1 cellular context compared by ENCODE assay signal in the genomic region with DNA sequence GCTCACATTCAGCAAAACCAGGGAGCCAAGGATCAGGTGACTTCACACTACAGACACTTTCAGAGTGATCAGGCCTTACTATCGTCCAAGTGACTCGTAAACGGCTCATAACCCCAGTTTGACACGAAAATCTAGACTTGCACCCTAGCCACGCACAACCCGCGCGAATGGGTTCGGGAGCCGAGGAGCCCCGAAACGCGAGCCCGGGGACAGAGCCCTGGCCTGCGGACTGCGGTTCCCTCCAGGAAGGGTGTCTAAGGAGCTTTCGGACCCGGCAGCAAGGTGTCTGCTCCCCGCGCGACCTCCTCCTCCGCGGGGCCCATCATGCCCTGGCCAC.
TF ChIP-seq lines count a peak whose summit lies in the region.

No MANE protein-coding gene starts in this region.

TF ChIP-seq in GM23338, 12 proteins besides CTCF, POLR2A, EP300 and RAD21 (continued from another document):
- TF ChIP-seq, protein P1, sequence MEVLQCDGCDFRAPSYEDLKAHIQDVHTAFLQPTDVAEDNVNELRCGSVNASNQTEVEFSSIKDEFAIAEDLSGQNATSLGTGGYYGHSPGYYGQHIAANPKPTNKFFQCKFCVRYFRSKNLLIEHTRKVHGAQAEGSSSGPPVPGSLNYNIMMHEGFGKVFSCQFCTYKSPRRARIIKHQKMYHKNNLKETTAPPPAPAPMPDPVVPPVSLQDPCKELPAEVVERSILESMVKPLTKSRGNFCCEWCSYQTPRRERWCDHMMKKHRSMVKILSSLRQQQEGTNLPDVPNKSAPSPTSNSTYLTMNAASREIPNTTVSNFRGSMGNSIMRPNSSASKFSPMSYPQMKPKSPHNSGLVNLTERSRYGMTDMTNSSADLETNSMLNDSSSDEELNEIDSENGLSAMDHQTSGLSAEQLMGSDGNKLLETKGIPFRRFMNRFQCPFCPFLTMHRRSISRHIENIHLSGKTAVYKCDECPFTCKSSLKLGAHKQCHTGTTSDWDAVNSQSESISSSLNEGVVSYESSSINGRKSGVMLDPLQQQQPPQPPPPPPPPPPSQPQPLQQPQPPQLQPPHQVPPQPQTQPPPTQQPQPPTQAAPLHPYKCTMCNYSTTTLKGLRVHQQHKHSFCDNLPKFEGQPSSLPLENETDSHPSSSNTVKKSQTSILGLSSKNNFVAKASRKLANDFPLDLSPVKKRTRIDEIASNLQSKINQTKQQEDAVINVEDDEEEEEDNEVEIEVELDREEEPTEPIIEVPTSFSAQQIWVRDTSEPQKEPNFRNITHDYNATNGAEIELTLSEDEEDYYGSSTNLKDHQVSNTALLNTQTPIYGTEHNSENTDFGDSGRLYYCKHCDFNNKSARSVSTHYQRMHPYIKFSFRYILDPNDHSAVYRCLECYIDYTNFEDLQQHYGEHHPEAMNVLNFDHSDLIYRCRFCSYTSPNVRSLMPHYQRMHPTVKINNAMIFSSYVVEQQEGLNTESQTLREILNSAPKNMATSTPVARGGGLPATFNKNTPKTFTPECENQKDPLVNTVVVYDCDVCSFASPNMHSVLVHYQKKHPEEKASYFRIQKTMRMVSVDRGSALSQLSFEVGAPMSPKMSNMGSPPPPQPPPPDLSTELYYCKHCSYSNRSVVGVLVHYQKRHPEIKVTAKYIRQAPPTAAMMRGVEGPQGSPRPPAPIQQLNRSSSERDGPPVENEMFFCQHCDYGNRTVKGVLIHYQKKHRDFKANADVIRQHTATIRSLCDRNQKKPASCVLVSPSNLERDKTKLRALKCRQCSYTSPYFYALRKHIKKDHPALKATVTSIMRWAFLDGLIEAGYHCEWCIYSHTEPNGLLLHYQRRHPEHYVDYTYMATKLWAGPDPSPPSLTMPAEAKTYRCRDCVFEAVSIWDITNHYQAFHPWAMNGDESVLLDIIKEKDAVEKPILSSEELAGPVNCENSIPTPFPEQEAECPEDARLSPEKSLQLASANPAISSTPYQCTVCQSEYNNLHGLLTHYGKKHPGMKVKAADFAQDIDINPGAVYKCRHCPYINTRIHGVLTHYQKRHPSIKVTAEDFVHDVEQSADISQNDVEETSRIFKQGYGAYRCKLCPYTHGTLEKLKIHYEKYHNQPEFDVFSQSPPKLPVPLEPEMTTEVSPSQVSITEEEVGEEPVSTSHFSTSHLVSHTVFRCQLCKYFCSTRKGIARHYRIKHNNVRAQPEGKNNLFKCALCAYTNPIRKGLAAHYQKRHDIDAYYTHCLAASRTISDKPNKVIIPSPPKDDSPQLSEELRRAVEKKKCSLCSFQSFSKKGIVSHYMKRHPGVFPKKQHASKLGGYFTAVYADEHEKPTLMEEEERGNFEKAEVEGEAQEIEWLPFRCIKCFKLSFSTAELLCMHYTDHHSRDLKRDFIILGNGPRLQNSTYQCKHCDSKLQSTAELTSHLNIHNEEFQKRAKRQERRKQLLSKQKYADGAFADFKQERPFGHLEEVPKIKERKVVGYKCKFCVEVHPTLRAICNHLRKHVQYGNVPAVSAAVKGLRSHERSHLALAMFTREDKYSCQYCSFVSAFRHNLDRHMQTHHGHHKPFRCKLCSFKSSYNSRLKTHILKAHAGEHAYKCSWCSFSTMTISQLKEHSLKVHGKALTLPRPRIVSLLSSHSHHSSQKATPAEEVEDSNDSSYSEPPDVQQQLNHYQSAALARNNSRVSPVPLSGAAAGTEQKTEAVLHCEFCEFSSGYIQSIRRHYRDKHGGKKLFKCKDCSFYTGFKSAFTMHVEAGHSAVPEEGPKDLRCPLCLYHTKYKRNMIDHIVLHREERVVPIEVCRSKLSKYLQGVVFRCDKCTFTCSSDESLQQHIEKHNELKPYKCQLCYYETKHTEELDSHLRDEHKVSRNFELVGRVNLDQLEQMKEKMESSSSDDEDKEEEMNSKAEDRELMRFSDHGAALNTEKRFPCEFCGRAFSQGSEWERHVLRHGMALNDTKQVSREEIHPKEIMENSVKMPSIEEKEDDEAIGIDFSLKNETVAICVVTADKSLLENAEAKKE (CRISPR knock-in tag; IDR thresholded peaks at IDR 0.05), result no peak
- no peak for TF ChIP-seq ETS1 (IDR thresholded peaks at IDR 0.05)
- no peak for TF ChIP-seq JUNB (IDR thresholded peaks at IDR 0.05; ENCODE audit: unreplicated experiment)
- TF ChIP-seq NANOG (IDR thresholded peaks at IDR 0.05; ENCODE audit: borderline replicate concordance), result no peak
- no peak for TF ChIP-seq EZH2phosphoT487 (IDR thresholded peaks at IDR 0.05; ENCODE audit: unreplicated experiment)
- no peak for TF ChIP-seq ZNF331 (CRISPR knock-in tag; IDR thresholded peaks at IDR 0.05; ENCODE audit: low read depth)
- TF ChIP-seq CREB1 (CRISPR knock-in tag; IDR thresholded peaks at IDR 0.05; ENCODE audit: low read depth), result no peak
